Comparison of ENCODE assay signal across 8 cellular contexts in the genomic region with DNA sequence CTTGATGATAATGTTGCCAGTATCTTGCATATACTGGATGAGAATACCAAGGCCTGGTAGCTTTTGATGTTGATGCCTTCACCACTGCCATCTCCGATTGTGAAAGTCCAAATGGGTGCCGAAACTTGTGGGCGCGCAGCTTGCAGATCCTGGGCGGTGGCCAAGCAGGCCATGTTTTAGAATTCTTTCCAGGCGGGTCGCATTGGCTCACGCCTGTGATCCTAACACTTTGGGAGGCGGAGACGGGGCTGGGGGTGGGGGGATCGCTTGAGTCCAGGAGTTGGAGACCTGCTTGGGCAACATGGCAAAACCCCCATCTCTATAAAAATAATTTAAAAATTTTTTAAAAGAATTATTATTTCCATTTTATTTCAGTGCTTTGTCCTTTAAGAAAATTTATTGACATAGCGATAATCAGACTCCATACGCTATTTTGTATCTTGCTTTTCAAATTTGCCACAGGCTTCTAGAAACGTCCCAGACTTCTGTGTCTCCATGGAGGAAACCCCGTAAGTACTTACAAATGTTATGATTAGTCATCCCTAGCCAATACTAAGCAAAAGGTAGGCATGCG. TPM values are rescaled to one million over a fixed set of nuclear protein-coding genes. Genes with fewer than 3 reads are reported as not detected.
DNase-seq lines count a peak whose midpoint lies in the region; ATAC-seq, FAIRE-seq and TF ChIP-seq lines count a peak whose summit lies in the region.

No MANE protein-coding gene starts in this region.

- no peaks in the 10 kb centered on the region for H3K36me3 ChIP-seq in bronchial epithelial cell (ENCODE audit: control insufficient read depth, insufficient read depth, low read length)
- no peaks in the 10 kb centered on the region for H3K36me3 ChIP-seq in mesendoderm (ENCODE audit: control insufficient read depth, insufficient read depth, low read length)
- H3K36me3 ChIP-seq in urinary bladder (ENCODE audit: insufficient read depth), result no peaks in the 10 kb centered on the region

- no peak for FAIRE-seq in bronchial epithelial cell (lab: Jason Lieb, UNC)

- H3K4ac ChIP-seq in mesendoderm (ENCODE audit: low read depth, low read length), result peak overlapping the region; percentile 36

- H2AK5ac ChIP-seq in mesendoderm (ENCODE audit: low read length), result no peak overlapping the region

- no peak for ATAC-seq in HG02678 (IDR thresholded peaks at IDR 0.05; ENCODE audit: unreplicated experiment)

- H3K27me3 Mint-ChIP-seq in activated naive CD4-positive, alpha-beta T cell treated with anti-CD3 and anti-CD28 coated beads, Interleukin-2, amount 50 U/mL, for 24 hours, result no peaks in the 10 kb centered on the region

- H3K4me3 ChIP-seq in bronchial epithelial cell (ENCODE audit: low read depth, low read length) (peak overlapping the region; percentile 94), mesendoderm (ENCODE audit: low read length) (no peak overlapping the region), urinary bladder (ENCODE audit: low read depth, low read length) (peak overlapping the region; percentile 79)

- H3K9ac ChIP-seq in mesendoderm (ENCODE audit: low read length), result peak overlapping the region; percentile 52

- no peak for TF ChIP-seq CTCF in bronchial epithelial cell (IDR thresholded peaks at IDR 0.05; ENCODE audit: insufficient read depth, low read length, severe bottlenecking)

- H3K27ac Mint-ChIP-seq in activated naive CD4-positive, alpha-beta T cell treated with anti-CD3 and anti-CD28 coated beads, Interleukin-2, amount 50 U/mL, for 24 hours, result peak overlapping the region; percentile 97

- H3K18ac ChIP-seq in mesendoderm (ENCODE audit: low read length), result peak overlapping the region; percentile 73

- H3K27ac ChIP-seq in mesendoderm (ENCODE audit: low read depth, low read length), result peak overlapping the region; percentile 72
- peak overlapping the region; percentile 28 for H3K27ac ChIP-seq in urinary bladder (ENCODE audit: low read depth)

- no CpG with 5 or more reads among the region's 16 CpGs for WGBS in mesendoderm (ENCODE audit: extremely low coverage, insufficient coverage, low lambda C conversion rate)
- WGBS in urinary bladder, result 72% methylated on average over 16 of the region's 16 CpGs

- no peak overlapping the region for H2BK5ac ChIP-seq in mesendoderm (ENCODE audit: low read length)

- no peaks in the 10 kb centered on the region for H3K27me3 ChIP-seq in bronchial epithelial cell (ENCODE audit: control insufficient read depth, insufficient read depth, low read length)
- H3K27me3 ChIP-seq in mesendoderm (ENCODE audit: insufficient read depth, low read length, poor library complexity), result no peaks in the 10 kb centered on the region

- peaks cover 11% of the 10 kb centered on the region for H3K36me3 Mint-ChIP-seq in activated naive CD4-positive, alpha-beta T cell treated with anti-CD3 and anti-CD28 coated beads, Interleukin-2, amount 50 U/mL, for 24 hours

- H2BK120ac ChIP-seq in mesendoderm (ENCODE audit: low read depth, low read length), result no peak overlapping the region

- DNase-seq in activated naive CD4-positive, alpha-beta T cell treated with anti-CD3 and anti-CD28 coated beads, Interleukin-2, amount 50 U/mL, for 16 hours, result no peak
- DNase-seq in bronchial epithelial cell (ENCODE audit: low read depth) (no peak), mesendoderm (peak; percentile 7), GM03348 (ENCODE audit: low spot score) (no peak), NCI-H2171 (lab: John Stamatoyannopoulos, UW) (no peak)

- no peak overlapping the region for H4K5ac ChIP-seq in mesendoderm (ENCODE audit: low read length)

- peak overlapping the region; percentile 42 for H3K4me2 ChIP-seq in mesendoderm (ENCODE audit: low read length)

- peaks cover 2% of the 10 kb centered on the region for H3K4me1 ChIP-seq in mesendoderm (ENCODE audit: control insufficient read depth, low read depth, low read length)
- peaks cover 4% of the 10 kb centered on the region for H3K4me1 ChIP-seq in urinary bladder (ENCODE audit: insufficient read depth)

- H3K79me1 ChIP-seq in mesendoderm (ENCODE audit: low read length), result no peaks in the 10 kb centered on the region

- H3K4me1 Mint-ChIP-seq in activated naive CD4-positive, alpha-beta T cell treated with anti-CD3 and anti-CD28 coated beads, Interleukin-2, amount 50 U/mL, for 24 hours, result peaks cover 50% of the 10 kb centered on the region

- H3K79me2 ChIP-seq in mesendoderm (ENCODE audit: control insufficient read depth, insufficient read depth, low read length), result peaks cover 24% of the 10 kb centered on the region

- H3K4me3 Mint-ChIP-seq in activated naive CD4-positive, alpha-beta T cell treated with anti-CD3 and anti-CD28 coated beads, Interleukin-2, amount 50 U/mL, for 24 hours, result peak overlapping the region; percentile 100

- no peak overlapping the region for H2BK15ac ChIP-seq in mesendoderm (replicated peaks; ENCODE audit: low read depth)

- H4K8ac ChIP-seq in mesendoderm (ENCODE audit: low read depth, low read length), result no peak overlapping the region

- no peak overlapping the region for H3K23ac ChIP-seq in mesendoderm (ENCODE audit: low read length)

- no peaks in the 10 kb centered on the region for H3K9me3 Mint-ChIP-seq in activated naive CD4-positive, alpha-beta T cell treated with anti-CD3 and anti-CD28 coated beads, Interleukin-2, amount 50 U/mL, for 24 hours

- H3K56ac ChIP-seq in mesendoderm (ENCODE audit: low read length), result peak overlapping the region; percentile 80

RNA-seq across cellular contexts. Expression of gene ZNF326, which starts 0.6 kb away (rescaled TPM):
- total RNA-seq in bronchial epithelial cell (5.1 and 5.5 TPM in 2 replicates), urinary bladder (40.4 TPM)
- polyA plus RNA-seq in mesendoderm (2013, experiment 1 of 2), result 38.4 TPM
- polyA plus RNA-seq in mesendoderm (2013, experiment 2 of 2), result 37.5 TPM
- polyA plus RNA-seq in urinary bladder, result 11.6 TPM
